21 cellular contexts compared by ENCODE assay signal in genomic region chr3:39467394-39468107, GRCh38. TPM values are rescaled to one million over a fixed set of nuclear protein-coding genes. Genes with fewer than 3 reads are reported as not detected.
A peak's percentile ranks its signal among the peaks of the same experiment; 100 is the strongest.
DNase-seq lines count a peak whose midpoint lies in the region; ATAC-seq and TF ChIP-seq lines count a peak whose summit lies in the region.
"Had no signal": no experiment of that assay in that cellular context is flagged by ENCODE, and none has a peak within 500 bp of the region (broad histone marks: within the 10 kb centered on the region; RNA-seq: fewer than 3 reads in every experiment).

MOBP (plus strand) TSS chr3:39467680; CDS start chr3:39502070, 34,390 bp downstream.

- no peak for TF ChIP-seq POLR2A in suprapubic skin (IDR thresholded peaks at IDR 0.05)

- H3K27ac Mint-ChIP-seq in GM23338 (no peak within 1 kb of the TSS), brain (no peak within 1 kb of the TSS)
- H3K27ac Mint-ChIP-seq: B cell; CD4-positive, CD25-positive, alpha-beta regulatory T cell had no signal

- H3K4me1 Mint-ChIP-seq in GM23338 = peaks cover 12% of the 10 kb centered on the region; the same call in 2 of the 3 replicates
- H3K4me1 Mint-ChIP-seq in brain = no peaks in the 10 kb centered on the region
- H3K4me1 Mint-ChIP-seq: B cell; CD4-positive, CD25-positive, alpha-beta regulatory T cell had no signal

- no peaks in the 10 kb centered on the region for H3K27me3 ChIP-seq in GM23338 (ENCODE audit: insufficient read depth)
- no peaks in the 10 kb centered on the region for H3K27me3 ChIP-seq in suprapubic skin

- H3K4me3 Mint-ChIP-seq in GM23338 (no peak within 1 kb of the TSS), brain (peak within 1 kb of the TSS in 1 of 5 experiments; percentile 8)
- H3K4me3 Mint-ChIP-seq: B cell; CD4-positive, CD25-positive, alpha-beta regulatory T cell had no signal

- H2AFZ ChIP-seq in GM23338 = no peak within 1 kb of the TSS

- H3K36me3 Mint-ChIP-seq in GM23338 (ENCODE audit: low read depth) (no peaks in the 10 kb centered on the region), brain (no peaks in the 10 kb centered on the region)
- H3K36me3 Mint-ChIP-seq: CD4-positive, CD25-positive, alpha-beta regulatory T cell had no signal

- H3F3A ChIP-seq in GM23338 (replicated peaks; ENCODE audit: low read depth) = no peaks in the 10 kb centered on the region

- H3K9me3 ChIP-seq in suprapubic skin = no peaks in the 10 kb centered on the region
- H3K9me3 ChIP-seq: Caco-2 had no signal

- H3K27me3 Mint-ChIP-seq in GM23338 (ENCODE audit: insufficient read depth, low read depth, poor library complexity) (peaks cover 8% of the 10 kb centered on the region), brain (peaks cover 10% of the 10 kb centered on the region)

- H3K4me3 ChIP-seq in GM23338 (no peak within 1 kb of the TSS), suprapubic skin (no peak within 1 kb of the TSS)

- DNase-seq in GM23338 (ENCODE audit: low spot score) (peak; percentile 30), inferior parietal cortex (ENCODE audit: extremely low spot score) (peak; percentile 79), pons (ENCODE audit: low spot score) (peak; percentile 98), HuH-7.5 (ENCODE audit: low spot score) (no peak), suprapubic skin (ENCODE audit: low spot score in 2 of 2) (no peak)
- DNase-seq: 8988T; Caco-2; CD4-positive, CD25-positive, alpha-beta regulatory T cell; NCI-H1417; NCI-H1930; NCI-H226; NCI-H526; PC-3; RPMI8226; SHP77 treated with DMSO at 0.1 percent for 48 hours had no signal

- no peak for TF ChIP-seq CTCF in GM23338 (conservative IDR thresholded peaks at IDR 0.05; ENCODE audit: low read depth in 2 of 2)
- TF ChIP-seq CTCF in brain (conservative IDR thresholded peaks at IDR 0.05) = no peak
- TF ChIP-seq CTCF in suprapubic skin (IDR thresholded peaks at IDR 0.05) = no peak

- H4K20me1 ChIP-seq in GM23338 (replicated peaks; ENCODE audit: insufficient read depth) = no peaks in the 10 kb centered on the region

- H3K4me1 ChIP-seq in GM23338 (ENCODE audit: insufficient read depth) (peaks cover 9% of the 10 kb centered on the region; the same call in 1 of the 2 replicates), suprapubic skin (no peaks in the 10 kb centered on the region)
- H3K4me1 ChIP-seq: Caco-2 had no signal

- TF ChIP-seq EP300 in suprapubic skin (IDR thresholded peaks at IDR 0.05) = no peak

- H3K9me2 ChIP-seq in GM23338 (ENCODE audit: insufficient read depth) = peaks cover 4% of the 10 kb centered on the region

- ATAC-seq in GM23338 = peak; percentile 81
- ATAC-seq in GM18517 (IDR thresholded peaks at IDR 0.05; ENCODE audit: unreplicated experiment) = no peak
- no peak for ATAC-seq in HG03439 (IDR thresholded peaks at IDR 0.05; ENCODE audit: unreplicated experiment)
- ATAC-seq: PC-3 had no signal

- H3K36me3 ChIP-seq in GM23338 (ENCODE audit: insufficient read depth) = no peaks in the 10 kb centered on the region
- no peaks in the 10 kb centered on the region for H3K36me3 ChIP-seq in suprapubic skin

- H3K27ac ChIP-seq in GM23338 (ENCODE audit: low read depth) (no peak within 1 kb of the TSS), suprapubic skin (no peak within 1 kb of the TSS)
- H3K27ac ChIP-seq: KMS-11 had no signal

- 56% methylated on average over 4 of the region's 4 CpGs for whole genome bisulfite sequencing in suprapubic skin

- H3K4me2 ChIP-seq in GM23338 = peak within 1 kb of the TSS; percentile 41; the same call in 1 of the 2 replicates
- H3K4me2 ChIP-seq: KMS-11 had no signal

- H3K79me2 ChIP-seq in GM23338 (replicated peaks; ENCODE audit: insufficient read depth) = no peaks in the 10 kb centered on the region

- no peaks in the 10 kb centered on the region for H3K9me3 Mint-ChIP-seq in GM23338
- H3K9me3 Mint-ChIP-seq in brain = no peaks in the 10 kb centered on the region

TF ChIP-seq in GM23338, 12 proteins besides CTCF, POLR2A, EP300 and RAD21 (continues in another document):
- TF ChIP-seq JUNB (IDR thresholded peaks at IDR 0.05; ENCODE audit: unreplicated experiment) (no peak), ZNF114 (CRISPR knock-in tag; IDR thresholded peaks at IDR 0.05) (no peak), EZH2phosphoT487 (IDR thresholded peaks at IDR 0.05; ENCODE audit: unreplicated experiment) (no peak), POLR2AphosphoS5 (IDR thresholded peaks at IDR 0.05; ENCODE audit: low read depth) (no peak), STAT1 (IDR thresholded peaks at IDR 0.05; ENCODE audit: unreplicated experiment) (no peak), ZNF331 (CRISPR knock-in tag; IDR thresholded peaks at IDR 0.05; ENCODE audit: low read depth) (no peak), EZH2 (IDR thresholded peaks at IDR 0.05; ENCODE audit: low read depth, unreplicated experiment) (no peak), NANOG (IDR thresholded peaks at IDR 0.05; ENCODE audit: borderline replicate concordance) (no peak), ETS1 (IDR thresholded peaks at IDR 0.05) (no peak), ZNF462 (CRISPR knock-in tag; IDR thresholded peaks at IDR 0.05) (no peak)

RNA-seq across cellular contexts. Expression of gene MOBP, which starts in this region (rescaled TPM):
- not detected in 2 replicates for total RNA-seq in GM23338 (2014; rRNA removed; shearing (Covaris generic))
- polyA plus RNA-seq in GM23338 (2016; fragmentation: Nextera tagmentation; extraction: Ambion mirVana) (not detected in 2 replicates), brain (ENCODE audit: insufficient read depth, low read depth, low replicate concordance) (204 TPM)
- not detected for total RNA-seq in suprapubic skin
- total RNA-seq: B cell; CD4-positive, CD25-positive, alpha-beta regulatory T cell; PC-3 had no signal
- polyA plus RNA-seq: AG04450; CD4-positive, CD25-positive, alpha-beta regulatory T cell had no signal

Comparison
In these comparisons a context has a peak if more than half of its experiments do, and no peak if none do; other contexts are left out.
1. RNA of gene MOBP (polyA plus RNA-seq): 204 TPM in brain (single experiment); not detected in GM23338; every median in the first group is over 100 times any median in the second.
2. Peak in DNase-seq, ATAC-seq and H3K4me2 ChIP-seq in GM23338; RNA of the gene not detected or under 1 TPM.
3. DNase-seq: peak in inferior parietal cortex (single experiment) and pons (single experiment); none in HuH-7.5 (single experiment) and suprapubic skin (0 of 2).